17 cellular contexts compared by ENCODE assay signal in genomic region chr3:176948123-176948522, GRCh38.
A peak's percentile ranks its signal among the peaks of the same experiment; 100 is the strongest.
DNase-seq lines count a peak whose midpoint lies in the region; TF ChIP-seq lines count a peak whose summit lies in the region.
"Had no signal": no experiment of that assay in that cellular context is flagged by ENCODE, and none has a peak within 500 bp of the region (broad histone marks: within the 10 kb centered on the region; RNA-seq: fewer than 3 reads in every experiment).

No MANE protein-coding gene starts in this region.

- no peak overlapping the region for H3K4me3 ChIP-seq in breast epithelium
- H3K4me3 ChIP-seq: A549; BLaER1 treated with 17β-estradiol and CSF1 and Interleukin-3, amounts not matched to agents 10 nM and 100 nM; GM23338 had no signal

- intact Hi-C loops in breast epithelium (cut with DNase I; ENCODE audit: low total_unique reads) = no loop called here

- DNase-seq in NCI-H2171 treated with DMSO at 0.1 percent for 48 hours (lab: John Stamatoyannopoulos, UW) (peak; percentile 60), NCI-H2171 (lab: John Stamatoyannopoulos, UW) (no peak), T47D (ENCODE audit: low read depth in 1 of 2, low spot score in 1 of 2) (peak; percentile 32 to 98), breast epithelium (ENCODE audit: low spot score in 2 of 2) (no peak), NCI-H69 (lab: John Stamatoyannopoulos, UW) (peak; percentile 68), renal cortical epithelial cell (ENCODE audit: low read depth) (peak; percentile 43), DMS53 (lab: John Stamatoyannopoulos, UW) (no peak), COR-L47 (lab: John Stamatoyannopoulos, UW) (no peak)
- DNase-seq: AML-193; CD8-positive, alpha-beta T cell; DMS 273 treated with DMSO at 0.1 percent for 48 hours; GDM1; HCEC 1CT had no signal

- H3K36me3 ChIP-seq in breast epithelium = no peaks in the 10 kb centered on the region
- H3K36me3 ChIP-seq: BLaER1 treated with 17β-estradiol and CSF1 and Interleukin-3, amounts not matched to agents 10 nM and 100 nM had no signal

- no peaks in the 10 kb centered on the region for H3K27me3 ChIP-seq in breast epithelium
- H3K27me3 ChIP-seq: BLaER1 treated with 17β-estradiol and CSF1 and Interleukin-3, amounts not matched to agents 10 nM and 100 nM had no signal

- in situ Hi-C loops in T47D (cut with HindIII; ENCODE audit: low pct_unique_long_range_greater_than_20kb, low sequenced_read_pairs) = no loop called here

- H3K4me1 ChIP-seq in breast epithelium = no peaks in the 10 kb centered on the region

- no peak for TF ChIP-seq POLR2A in breast epithelium (IDR thresholded peaks at IDR 0.05)

- H3K27ac ChIP-seq in breast epithelium = no peak overlapping the region
- H3K27ac ChIP-seq: 22Rv1; A549; BLaER1 treated with 17β-estradiol and CSF1 and Interleukin-3, amounts not matched to agents 10 nM and 100 nM had no signal

- TF ChIP-seq CTCF in breast epithelium (IDR thresholded peaks at IDR 0.05) = no peak

- no peaks in the 10 kb centered on the region for H3K9me3 ChIP-seq in breast epithelium
- H3K9me3 ChIP-seq: A549 had no signal

Comparison
In these comparisons a context has a peak if more than half of its experiments do, and no peak if none do; other contexts are left out.
1. DNase-seq: peak in NCI-H2171 treated with DMSO at 0.1 percent for 48 hours (single experiment), T47D (2 of 2), NCI-H69 (single experiment) and renal cortical epithelial cell (single experiment); none in NCI-H2171 (single experiment), breast epithelium (0 of 2), DMS53 (single experiment) and COR-L47 (single experiment).